Comparison of ENCODE assay signal across 9 cellular contexts in the genomic region with DNA sequence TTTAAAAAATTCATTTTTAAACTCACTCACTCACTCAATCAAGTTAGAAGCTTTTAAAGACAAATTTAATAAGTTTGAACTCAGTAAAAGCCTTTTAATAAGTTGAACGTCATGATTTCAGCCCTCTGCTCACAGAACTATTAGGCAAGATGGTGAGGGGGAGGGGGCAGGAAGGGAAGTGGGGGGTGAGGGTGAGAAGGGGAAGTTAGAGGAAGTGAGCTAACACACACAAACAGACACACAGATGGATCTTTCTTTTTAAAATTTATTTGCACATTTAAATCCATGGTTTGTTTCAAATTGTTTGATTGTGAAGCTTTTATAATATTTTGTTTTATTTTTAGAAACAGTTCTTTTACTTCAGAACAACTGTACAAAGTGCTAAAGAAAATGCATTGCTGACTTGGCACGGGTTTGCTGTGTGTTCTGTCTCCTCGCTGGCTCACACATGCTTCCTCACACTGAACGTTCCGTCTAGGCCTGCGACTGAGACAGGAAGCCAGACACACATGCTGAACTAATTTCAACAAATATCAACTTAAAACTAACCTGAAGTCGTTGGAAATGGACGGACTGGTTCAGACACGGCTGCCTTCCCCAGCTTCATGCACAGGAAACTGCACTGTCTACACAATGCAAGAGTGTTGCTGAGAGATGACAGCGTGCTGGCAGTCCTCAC.
DNase-seq lines count a peak whose midpoint lies in the region; ATAC-seq and TF ChIP-seq lines count a peak whose summit lies in the region.
"Had no signal": no experiment of that assay in that cellular context is flagged by ENCODE, and none has a peak within 500 bp of the region (broad histone marks: within the 10 kb centered on the region; RNA-seq: fewer than 3 reads in every experiment).

No MANE protein-coding gene starts in this region.

- ATAC-seq in GM19023 (IDR thresholded peaks at IDR 0.05; ENCODE audit: unreplicated experiment) (no peak), HG02798 (IDR thresholded peaks at IDR 0.05; ENCODE audit: poor library complexity, unreplicated experiment) (no peak)

- no peak overlapping the region for H3K4me3 ChIP-seq in fibroblast of pulmonary artery (replicated peaks; ENCODE audit: low read depth, low read length)
- H3K4me3 ChIP-seq in rectal smooth muscle tissue (ENCODE audit: low read length) = peak overlapping the region; percentile 37

- peaks cover 6% of the 10 kb centered on the region for H3K4me1 ChIP-seq in rectal smooth muscle tissue (ENCODE audit: control insufficient read depth, insufficient read depth, low read length)

- peak overlapping the region; percentile 61 for H3K27ac ChIP-seq in rectal smooth muscle tissue (ENCODE audit: low read depth, low read length)
- H3K27ac ChIP-seq: 22Rv1 had no signal

- H3K9ac ChIP-seq in rectal smooth muscle tissue (ENCODE audit: low read length) = no peak overlapping the region

- H3K36me3 ChIP-seq in rectal smooth muscle tissue (ENCODE audit: control insufficient read depth, insufficient read depth, low read length) = no peaks in the 10 kb centered on the region

- no peaks in the 10 kb centered on the region for H3K27me3 ChIP-seq in rectal smooth muscle tissue (ENCODE audit: control insufficient read depth, insufficient read depth, low read length)

- no peak for TF ChIP-seq CTCF in fibroblast of pulmonary artery (IDR thresholded peaks at IDR 0.05; ENCODE audit: low read length, missing control alignments)

- peak; percentile 58 for DNase-seq in NK-92 treated with Interleukin-12 subunit alpha and Interleukin-12 subunit beta, amount 100 ng/mL, for 24 hours (lab: John Stamatoyannopoulos, UW)
- DNase-seq in NK-92 (lab: John Stamatoyannopoulos, UW; ENCODE audit: unreplicated experiment) (no peak), activated T-cell treated with anti-CD3 and anti-CD28 coated beads for 24 hours (ENCODE audit: low read depth) (peak; percentile 37), fibroblast of pulmonary artery (ENCODE audit: low read depth) (peak; percentile 87), NCI-H187 treated with DMSO at 0.1 percent for 48 hours (lab: John Stamatoyannopoulos, UW) (no peak)

Comparison
In these comparisons a context has a peak if more than half of its experiments do, and no peak if none do; other contexts are left out.
1. DNase-seq: peak in NK-92 treated with Interleukin-12 subunit alpha and Interleukin-12 subunit beta, amount 100 ng/mL, for 24 hours (single experiment), activated T-cell treated with anti-CD3 and anti-CD28 coated beads for 24 hours (single experiment) and fibroblast of pulmonary artery (single experiment); none in NK-92 (single experiment) and NCI-H187 treated with DMSO at 0.1 percent for 48 hours (single experiment).